In the genomic region with DNA sequence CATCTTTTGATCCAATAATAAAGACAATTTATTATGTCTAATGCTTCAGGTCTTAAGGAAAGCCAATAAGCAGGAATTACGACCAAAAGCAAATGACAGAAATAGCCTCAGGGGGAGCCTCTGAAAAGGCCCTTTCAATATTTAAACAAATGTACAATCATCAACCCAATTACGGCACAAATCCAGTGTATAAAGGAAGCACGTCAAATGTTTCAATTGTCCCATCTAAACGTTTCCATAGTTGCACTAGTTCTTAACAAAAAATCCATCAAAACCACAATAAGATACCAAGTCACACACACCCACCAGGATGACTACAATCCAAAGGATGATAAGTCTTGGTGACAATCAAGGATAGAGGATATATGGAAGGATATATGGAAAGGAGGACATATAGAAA, we compare ENCODE assay signal across 33 cellular contexts.
"Had no signal": no experiment of that assay in that cellular context is flagged by ENCODE, and none has a peak within 500 bp of the region (broad histone marks: within the 10 kb centered on the region; RNA-seq: fewer than 3 reads in every experiment).

No MANE protein-coding gene starts in this region.

- H3K27ac Mint-ChIP-seq: activated B cell treated with CpG ODN at 0.5 μM for 24 hours; activated CD4-positive, alpha-beta memory T cell treated with anti-CD3 and anti-CD28 coated beads for 36 hours; activated CD4-positive, alpha-beta T cell treated with anti-CD3 and anti-CD28 coated beads, Interleukin-2, amount 10 ng/mL, durations not matched to agents 24 days and 14 days; activated CD8-positive, alpha-beta T cell treated with anti-CD3 and anti-CD28 coated beads for 36 hours; activated naive CD4-positive, alpha-beta T cell treated with anti-CD3 and anti-CD28 coated beads for 36 hours; activated naive CD4-positive, alpha-beta T cell treated with anti-CD3 and anti-CD28 coated beads, Interleukin-2, amount 50 U/mL, for 72 hours; activated naive CD8-positive, alpha-beta T cell treated with anti-CD3 and anti-CD28 coated beads for 36 hours; activated T-cell treated with anti-CD3 and anti-CD28 coated beads, Interleukin-2, amount 50 U/mL, for 72 hours; activated T-helper 1 cell treated with anti-CD3 and anti-CD28 coated beads, Interleukin-12 subunit alpha, Interleukin-12 subunit beta, Interleukin-2, Interleukin-4 antibody, amounts not matched to agents 30 ng/mL and 10 ng/mL and 1 ng/mL, durations not matched to agents 14 hours and 24 hours and 36 hours; activated T-helper 17 cell treated with anti-CD3 and anti-CD28 coated beads, Interleukin-2, amount 50 U/mL, for 72 hours; brain; T-helper 17 cell had no signal

- H3K4me3 Mint-ChIP-seq: activated B cell treated with CpG ODN at 0.5 μM for 24 hours; activated CD4-positive, alpha-beta memory T cell treated with anti-CD3 and anti-CD28 coated beads for 36 hours; activated CD4-positive, alpha-beta T cell treated with anti-CD3 and anti-CD28 coated beads, Interleukin-2, amount 10 ng/mL, durations not matched to agents 24 days and 14 days; activated CD8-positive, alpha-beta T cell treated with anti-CD3 and anti-CD28 coated beads for 36 hours; activated naive CD4-positive, alpha-beta T cell treated with anti-CD3 and anti-CD28 coated beads for 36 hours; activated naive CD8-positive, alpha-beta T cell treated with anti-CD3 and anti-CD28 coated beads for 36 hours; activated T-cell treated with anti-CD3 and anti-CD28 coated beads, Interleukin-2, amount 50 U/mL, for 4 hours; activated T-cell treated with anti-CD3 and anti-CD28 coated beads, Interleukin-2, amount 50 U/mL, for 72 hours; activated T-helper 1 cell treated with anti-CD3 and anti-CD28 coated beads, Interleukin-12 subunit alpha, Interleukin-12 subunit beta, Interleukin-2, Interleukin-4 antibody, amounts not matched to agents 30 ng/mL and 10 ng/mL and 1 ng/mL, durations not matched to agents 14 hours and 24 hours and 36 hours; activated T-helper 17 cell treated with anti-CD3 and anti-CD28 coated beads, Interleukin-2, amount 50 U/mL, for 72 hours; brain; central memory CD8-positive, alpha-beta T cell had no signal

- H3K27me3 ChIP-seq: adrenal gland, ascending aorta, cardiac muscle cell had no signal

- ATAC-seq: activated CD8-positive, alpha-beta T cell treated with anti-CD3 and anti-CD28 coated beads for 36 hours; activated naive CD4-positive, alpha-beta T cell treated with anti-CD3 and anti-CD28 coated beads, Interleukin-2, amount 50 U/mL, for 72 hours; activated T-cell treated with anti-CD3 and anti-CD28 coated beads, Interleukin-2, amount 50 U/mL, for 4 hours; activated T-cell treated with anti-CD3 and anti-CD28 coated beads, Interleukin-2, amount 50 U/mL, for 72 hours; activated T-helper 17 cell treated with anti-CD3 and anti-CD28 coated beads, Interleukin-2, amount 50 U/mL, for 72 hours; T-helper 17 cell had no signal

- H3K4me3 ChIP-seq: adrenal gland, ascending aorta, cardiac muscle cell had no signal

- H3K9me3 ChIP-seq: adrenal gland, ascending aorta had no signal

- H3K27ac ChIP-seq: adrenal gland, ascending aorta, cardiac muscle cell, VCaP had no signal

- H3K27me3 Mint-ChIP-seq: activated B cell treated with CpG ODN at 0.5 μM for 24 hours; activated CD4-positive, alpha-beta memory T cell treated with anti-CD3 and anti-CD28 coated beads for 36 hours; activated CD4-positive, alpha-beta T cell treated with anti-CD3 and anti-CD28 coated beads, Interleukin-2, amount 10 ng/mL, durations not matched to agents 24 days and 14 days; activated CD8-positive, alpha-beta T cell treated with anti-CD3 and anti-CD28 coated beads for 36 hours; activated naive CD8-positive, alpha-beta T cell treated with anti-CD3 and anti-CD28 coated beads for 36 hours; activated T-helper 17 cell treated with anti-CD3 and anti-CD28 coated beads, Interleukin-2, amount 50 U/mL, for 72 hours; brain; central memory CD8-positive, alpha-beta T cell; T-helper 17 cell had no signal

- H3K36me3 ChIP-seq: adrenal gland, ascending aorta, cardiac muscle cell had no signal

- H3K9me3 Mint-ChIP-seq: activated CD4-positive, alpha-beta memory T cell treated with anti-CD3 and anti-CD28 coated beads for 36 hours; activated CD4-positive, alpha-beta T cell treated with anti-CD3 and anti-CD28 coated beads, Interleukin-2, amount 10 ng/mL, durations not matched to agents 24 days and 14 days; activated CD8-positive, alpha-beta T cell treated with anti-CD3 and anti-CD28 coated beads for 36 hours; activated naive CD4-positive, alpha-beta T cell treated with anti-CD3 and anti-CD28 coated beads for 36 hours; activated naive CD4-positive, alpha-beta T cell treated with anti-CD3 and anti-CD28 coated beads, Interleukin-2, amount 50 U/mL, for 72 hours; activated T-cell treated with anti-CD3 and anti-CD28 coated beads, Interleukin-2, amount 50 U/mL, for 4 hours; activated T-cell treated with anti-CD3 and anti-CD28 coated beads, Interleukin-2, amount 50 U/mL, for 72 hours; activated T-helper 1 cell treated with anti-CD3 and anti-CD28 coated beads, Interleukin-12 subunit alpha, Interleukin-12 subunit beta, Interleukin-2, Interleukin-4 antibody, amounts not matched to agents 30 ng/mL and 10 ng/mL and 1 ng/mL, durations not matched to agents 14 hours and 24 hours and 36 hours; activated T-helper 17 cell treated with anti-CD3 and anti-CD28 coated beads, Interleukin-2, amount 50 U/mL, for 72 hours; central memory CD8-positive, alpha-beta T cell had no signal

- DNase-seq: activated B cell treated with CpG ODN at 0.5 μM for 24 hours; activated CD4-positive, alpha-beta memory T cell treated with anti-CD3 and anti-CD28 coated beads for 36 hours; activated CD4-positive, alpha-beta T cell treated with anti-CD3 and anti-CD28 coated beads for 4 hours; activated CD4-positive, alpha-beta T cell treated with anti-CD3 and anti-CD28 coated beads, Interleukin-2, amount 10 ng/mL, durations not matched to agents 24 days and 14 days; activated CD4-positive, alpha-beta T cell treated with anti-CD3 and anti-CD28 coated beads, Interleukin-2, amount 50 U/mL, for 1 hour; activated CD4-positive, alpha-beta T cell treated with anti-CD3 and anti-CD28 coated beads, Interleukin-2, amount 50 U/mL, for 4 hours; activated CD4-positive, CD25-positive, alpha-beta regulatory T cell treated with anti-CD3 and anti-CD28 coated beads, Interleukin-2, amount 50 U/mL, for 72 hours; activated CD8-positive, alpha-beta memory T cell treated with anti-CD3 and anti-CD28 coated beads, Interleukin-2, amount 50 U/mL, for 4 hours; activated CD8-positive, alpha-beta T cell treated with anti-CD3 and anti-CD28 coated beads for 36 hours; activated effector memory CD4-positive, alpha-beta T cell treated with anti-CD3 and anti-CD28 coated beads, Interleukin-2, amount 50 U/mL, for 16 hours; activated gamma-delta T cell treated with Interleukin-2 at 50 U/mL for 16 hours; activated naive CD4-positive, alpha-beta T cell; activated naive CD4-positive, alpha-beta T cell treated with anti-CD3 and anti-CD28 coated beads for 36 hours; activated naive CD4-positive, alpha-beta T cell treated with anti-CD3 and anti-CD28 coated beads, Interleukin-2, amount 50 U/mL, for 16 hours; activated naive CD8-positive, alpha-beta T cell treated with anti-CD3 and anti-CD28 coated beads for 36 hours; activated T-cell treated with anti-CD3 and anti-CD28 coated beads for 4 hours; activated T-cell treated with anti-CD3 and anti-CD28 coated beads, Interleukin-2, amount 50 U/mL, for 1 hour; activated T-cell treated with anti-CD3 and anti-CD28 coated beads, Interleukin-2, amount 50 U/mL, for 4 hours; activated T-cell treated with anti-CD3 and anti-CD28 coated beads, Interleukin-2, amount 50 U/mL, for 72 hours; adrenal gland; amygdala; anterior cingulate cortex; caudate nucleus; cerebellar nuclear complex; T-helper 17 cell had no signal
